In genomic region chr2:43637030-43637803, GRCh38 we compare ENCODE assay signal across 8 cellular contexts. TPM values are rescaled to one million over a fixed set of nuclear protein-coding genes. Genes with fewer than 3 reads are reported as not detected.
A peak's percentile ranks its signal among the peaks of the same experiment; 100 is the strongest.
DNase-seq lines count a peak whose midpoint lies in the region; ATAC-seq and TF ChIP-seq lines count a peak whose summit lies in the region.

Gene PLEKHH2, plus strand, starts transcription at chr2:43637260. Its CDS starts 7,414 bp downstream, at chr2:43644674.

- TF ChIP-seq RAD21 in neural cell (conservative IDR thresholded peaks at IDR 0.05), result peak; percentile 13

- H3F3A ChIP-seq in neural cell (ENCODE audit: insufficient read depth, low read length, poor library complexity, severe bottlenecking), result no peaks in the 10 kb centered on the region

- peaks cover 7% of the 10 kb centered on the region for H3K27me3 ChIP-seq in RWPE2 (ENCODE audit: insufficient read depth, poor library complexity, severe bottlenecking)
- peaks cover 21% of the 10 kb centered on the region for H3K27me3 ChIP-seq in foreskin keratinocyte
- peaks cover 22% of the 10 kb centered on the region for H3K27me3 ChIP-seq in neural cell (ENCODE audit: insufficient read depth, low read depth, low read length)

- TF ChIP-seq EP300 in neural cell (conservative IDR thresholded peaks at IDR 0.05; ENCODE audit: poor library complexity, severe bottlenecking), result no peak

- in situ Hi-C loops in KBM-7 (cut with MboI; ENCODE audit: low pct_unique_long_range_greater_than_20kb, low sequenced_read_pairs), result no loop called here

- H3K9me3 ChIP-seq in RWPE2 (ENCODE audit: severe bottlenecking) (no peaks in the 10 kb centered on the region), neural cell (ENCODE audit: low read length) (no peaks in the 10 kb centered on the region)

- H3K4me3 ChIP-seq in RWPE2 (ENCODE audit: severe bottlenecking) (peak within 1 kb of the TSS; percentile 79), neural cell (ENCODE audit: low read length) (peak within 1 kb of the TSS; percentile 83)

- H3K79me2 ChIP-seq in neural cell (replicated peaks; ENCODE audit: insufficient read depth, low read length), result no peaks in the 10 kb centered on the region

- peak; percentile 63 for DNase-seq in DMS114 treated with DMSO at 0.1 percent for 48 hours (lab: John Stamatoyannopoulos, UW; ENCODE audit: unreplicated experiment)
- DNase-seq in KBM-7, result peak; percentile 92
- peak; percentile 85 for DNase-seq in RWPE2 (ENCODE audit: low spot score)
- peak; percentile 81 for DNase-seq in activated gamma-delta T cell treated with Interleukin-2 at 50 U/mL for 16 hours
- peak in 1 of 2 donors; percentile 60 for DNase-seq in foreskin keratinocyte
- DNase-seq in stimulated activated naive CD8-positive, alpha-beta T cell treated with anti-CD3 and anti-CD28 coated beads, Interleukin-15, Interleukin-2, amounts not matched to agents 100 U/mL and 50 U/mL, for 24 hours, result peak; percentile 95

- peaks cover 4% of the 10 kb centered on the region for H3K4me1 ChIP-seq in RWPE2 (ENCODE audit: insufficient read depth, poor library complexity, severe bottlenecking)
- peaks cover 4% of the 10 kb centered on the region for H3K4me1 ChIP-seq in foreskin keratinocyte

- H2AFZ ChIP-seq in neural cell (ENCODE audit: low read depth, low read length), result no peak within 1 kb of the TSS

- no peaks in the 10 kb centered on the region for H3K9me2 ChIP-seq in neural cell (ENCODE audit: insufficient read depth, low read length)

- H3K36me3 ChIP-seq in RWPE2 (ENCODE audit: low read depth) (no peaks in the 10 kb centered on the region), neural cell (ENCODE audit: insufficient read depth, low read length) (no peaks in the 10 kb centered on the region)

- H3K9ac ChIP-seq in neural cell (ENCODE audit: low read length), result peak within 1 kb of the TSS; percentile 43

- H3K27ac ChIP-seq in RWPE2 (ENCODE audit: poor library complexity, severe bottlenecking), result no peak within 1 kb of the TSS
- H3K27ac ChIP-seq in foreskin keratinocyte, result no peak within 1 kb of the TSS
- H3K27ac ChIP-seq in neural cell (ENCODE audit: low read length), result no peak within 1 kb of the TSS

- no peak for TF ChIP-seq CTCF in RWPE2 (IDR thresholded peaks at IDR 0.05; ENCODE audit: poor library complexity, severe bottlenecking)
- no peak for TF ChIP-seq CTCF in foreskin keratinocyte (conservative IDR thresholded peaks at IDR 0.05)
- TF ChIP-seq CTCF in neural cell (IDR thresholded peaks at IDR 0.05; ENCODE audit: poor library complexity, severe bottlenecking), result no peak

- ATAC-seq in GM21737 (IDR thresholded peaks at IDR 0.05; ENCODE audit: unreplicated experiment) (peak; percentile 100), RWPE2 (ENCODE audit: low read depth) (peak; percentile 99), foreskin keratinocyte (peak; percentile 100)
- ATAC-seq in stimulated activated naive CD8-positive, alpha-beta T cell treated with anti-CD3 and anti-CD28 coated beads, Interleukin-15, Interleukin-2, amounts not matched to agents 100 U/mL and 50 U/mL, for 24 hours, result peak; percentile 100

- no peaks in the 10 kb centered on the region for H4K20me1 ChIP-seq in neural cell (ENCODE audit: insufficient read depth)

- H3K4me2 ChIP-seq in neural cell (ENCODE audit: low read length), result no peak within 1 kb of the TSS

TF ChIP-seq in neural cell, 6 proteins besides CTCF, POLR2A, EP300 and RAD21:
- TF ChIP-seq MXI1 (conservative IDR thresholded peaks at IDR 0.05; ENCODE audit: poor library complexity, severe bottlenecking) (peak; percentile 16), SMC3 (conservative IDR thresholded peaks at IDR 0.05; ENCODE audit: poor library complexity) (no peak)

RNA-seq across cellular contexts. Expression of gene PLEKHH2, which starts in this region (rescaled TPM):
- 0.85 and 1.2 TPM in 2 replicates for total RNA-seq in foreskin keratinocyte
- polyA plus RNA-seq in foreskin keratinocyte (0.16 and 0.17 TPM in 2 replicates), neural cell (0.50 and 1.1 TPM in 2 replicates)
- polyA minus RNA-seq in neural cell, result 0.69 and 2.7 TPM in 2 replicates
